9 cellular contexts compared by ENCODE assay signal in the genomic region with DNA sequence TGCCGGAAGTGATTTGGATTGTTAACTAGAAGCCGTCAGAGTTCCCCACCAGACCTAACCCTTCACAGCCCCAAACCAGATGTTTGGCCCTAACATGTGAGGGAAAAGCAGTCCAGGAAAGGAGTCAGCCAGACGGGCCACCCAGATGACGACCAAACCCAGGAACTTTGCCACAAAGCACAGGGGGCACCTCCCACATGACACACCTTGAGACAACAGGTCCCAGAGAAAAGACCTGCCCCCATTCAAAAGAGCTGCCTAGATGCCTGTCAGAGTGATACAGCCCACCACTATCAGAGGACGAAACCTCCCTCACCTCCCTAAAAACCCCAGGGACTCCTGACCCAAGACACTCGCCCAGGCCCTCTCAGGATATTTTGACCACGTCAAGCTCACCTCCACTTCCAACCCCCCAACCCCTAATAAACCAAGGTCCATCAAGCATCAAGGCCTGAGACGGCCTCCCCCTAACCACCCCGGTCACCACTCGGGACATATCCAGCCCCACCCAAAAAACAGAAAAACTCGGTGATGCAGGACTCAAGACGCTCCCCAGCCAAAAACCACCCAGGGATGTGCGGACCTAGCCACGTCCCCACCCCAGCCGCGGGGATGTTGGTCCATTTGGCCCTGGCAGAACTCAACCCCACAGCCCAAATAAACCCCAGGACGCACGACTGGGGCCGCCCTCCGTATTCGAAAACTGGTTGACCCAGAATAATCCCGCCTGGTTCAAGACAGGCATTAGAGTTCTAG. TPM values are rescaled to one million over a fixed set of nuclear protein-coding genes. Genes with fewer than 3 reads are reported as not detected.
DNase-seq lines count a peak whose midpoint lies in the region; ATAC-seq and TF ChIP-seq lines count a peak whose summit lies in the region.
"Had no signal": no experiment of that assay in that cellular context is flagged by ENCODE, and none has a peak within 500 bp of the region (broad histone marks: within the 10 kb centered on the region; RNA-seq: fewer than 3 reads in every experiment).

No MANE protein-coding gene starts in this region.

- peaks cover 4% of the 10 kb centered on the region for H3K36me3 Mint-ChIP-seq in osteocyte (ENCODE audit: unreplicated experiment)

- peaks cover 12% of the 10 kb centered on the region for H3K4me1 Mint-ChIP-seq in osteocyte (ENCODE audit: unreplicated experiment)

- no peak for TF ChIP-seq CTCF in fibroblast of the aortic adventitia (IDR thresholded peaks at IDR 0.05; ENCODE audit: insufficient read depth, low read length)
- no peak for TF ChIP-seq CTCF in osteocyte (IDR thresholded peaks at IDR 0.05)

- peak; percentile 38 for DNase-seq in EH (ENCODE audit: low read depth)
- peak; percentile 30 for DNase-seq in SW480 (ENCODE audit: low spot score)
- DNase-seq in fibroblast of the aortic adventitia (ENCODE audit: low read depth), result peak; percentile 75
- DNase-seq in osteocyte (ENCODE audit: extremely low spot score, unreplicated experiment), result no peak
- no peak for DNase-seq in DMS153 treated with DMSO at 0.1 percent for 48 hours (lab: John Stamatoyannopoulos, UW; ENCODE audit: unreplicated experiment)

- peaks cover 2% of the 10 kb centered on the region for H3K9me3 Mint-ChIP-seq in osteocyte (ENCODE audit: unreplicated experiment)

- ATAC-seq in HG02852 (IDR thresholded peaks at IDR 0.05; ENCODE audit: unreplicated experiment), result peak; percentile 9
- no peak for ATAC-seq in GM21576 (IDR thresholded peaks at IDR 0.05; ENCODE audit: unreplicated experiment)
- no peak for ATAC-seq in GM21737 (IDR thresholded peaks at IDR 0.05; ENCODE audit: unreplicated experiment)

- H3K27me3 Mint-ChIP-seq in osteocyte (ENCODE audit: unreplicated experiment), result no peaks in the 10 kb centered on the region

- H3K27ac Mint-ChIP-seq in osteocyte (ENCODE audit: unreplicated experiment), result peak overlapping the region; percentile 96

- peak overlapping the region; percentile 90 for H3K4me3 ChIP-seq in fibroblast of the aortic adventitia (ENCODE audit: low read depth, low read length)

- peak overlapping the region; percentile 100 for H3K4me3 Mint-ChIP-seq in osteocyte (ENCODE audit: unreplicated experiment)

RNA-seq across cellular contexts. Expression of a gene that starts 0.7 kb away (rescaled TPM):
- total RNA-seq in fibroblast of the aortic adventitia (ENCODE audit: low replicate concordance) (9.7 and 45.2 TPM in 2 replicates), osteocyte (10.1 and 11.4 TPM in 2 replicates)

RNA-seq across cellular contexts. Expression of a gene that starts 28.3 kb away (rescaled TPM):
- total RNA-seq in fibroblast of the aortic adventitia (ENCODE audit: low replicate concordance), result not detected in 2 replicates
- not detected in 2 replicates for total RNA-seq in osteocyte
- total RNA-seq: T-helper 1 cell treated with Interleukin-12 subunit alpha and Interleukin-12 subunit beta and Interleukin-4 antibody, amounts not matched to agents 30 ng/mL and 1 ng/mL, for 36 hours had no signal

RNA-seq across cellular contexts. Expression of a gene that starts 37.5 kb away (rescaled TPM):
- total RNA-seq in fibroblast of the aortic adventitia (ENCODE audit: low replicate concordance) (47.6 and 86.5 TPM in 2 replicates), osteocyte (111 and 112 TPM in 2 replicates)

Comparison
In these comparisons a context has a peak if more than half of its experiments do, and no peak if none do; other contexts are left out.
1. DNase-seq: peak in EH (single experiment), SW480 (single experiment) and fibroblast of the aortic adventitia (single experiment); none in osteocyte (single experiment) and DMS153 treated with DMSO at 0.1 percent for 48 hours (single experiment).